Comparison of ENCODE assay signal across 19 cellular contexts in genomic region chr14:45145214-45145613, GRCh38. TPM values are rescaled to one million over a fixed set of nuclear protein-coding genes. Genes with fewer than 3 reads are reported as not detected.
A peak's percentile ranks its signal among the peaks of the same experiment; 100 is the strongest.
DNase-seq lines count a peak whose midpoint lies in the region; ATAC-seq, FAIRE-seq and TF ChIP-seq lines count a peak whose summit lies in the region.
"Had no signal": no experiment of that assay in that cellular context is flagged by ENCODE, and none has a peak within 500 bp of the region (broad histone marks: within the 10 kb centered on the region; RNA-seq: fewer than 3 reads in every experiment).

No MANE protein-coding gene starts in this region.

- DNase-seq in bronchial epithelial cell (ENCODE audit: low read depth) (no peak), NCI-H2196 treated with DMSO at 0.1 percent for 48 hours (lab: John Stamatoyannopoulos, UW; ENCODE audit: unreplicated experiment) (no peak), NCI-H187 treated with DMSO at 0.1 percent for 48 hours (lab: John Stamatoyannopoulos, UW) (no peak), NCI-H2107 treated with DMSO at 0.1 percent for 48 hours (lab: John Stamatoyannopoulos, UW; ENCODE audit: unreplicated experiment) (no peak), KG1 (lab: John Stamatoyannopoulos, UW) (no peak)
- DNase-seq: activated CD4-positive, CD25-positive, alpha-beta regulatory T cell; activated naive CD4-positive, alpha-beta T cell; brain microvascular endothelial cell; dorsolateral prefrontal cortex; GDM1; head of caudate nucleus; mesenchymal stem cell; NCI-H1092; stimulated activated CD4-positive, alpha-beta T cell treated with anti-CD3 and anti-CD28 coated beads, Interleukin-15, amount 100 ng/mL, for 24 hours had no signal

- ATAC-seq in GM18517 (IDR thresholded peaks at IDR 0.05; ENCODE audit: unreplicated experiment) (peak; percentile 59), GM21360 (IDR thresholded peaks at IDR 0.05; ENCODE audit: unreplicated experiment) (peak; percentile 68), HG02870 (IDR thresholded peaks at IDR 0.05; ENCODE audit: unreplicated experiment) (peak; percentile 80)

- no peaks in the 10 kb centered on the region for H3K27me3 ChIP-seq in bronchial epithelial cell (ENCODE audit: control insufficient read depth, insufficient read depth, low read length)
- H3K27me3 ChIP-seq: brain microvascular endothelial cell, dorsolateral prefrontal cortex had no signal

- H3K4me3 ChIP-seq in bronchial epithelial cell (ENCODE audit: low read depth, low read length), result no peak overlapping the region
- H3K4me3 ChIP-seq: dorsolateral prefrontal cortex had no signal

- FAIRE-seq in bronchial epithelial cell (lab: Jason Lieb, UNC), result peak; percentile 40
- FAIRE-seq: D721Med, islet of Langerhans had no signal

- no peak for TF ChIP-seq CTCF in bronchial epithelial cell (IDR thresholded peaks at IDR 0.05; ENCODE audit: insufficient read depth, low read length, severe bottlenecking)

- H3K36me3 ChIP-seq in bronchial epithelial cell (ENCODE audit: control insufficient read depth, insufficient read depth, low read length), result no peaks in the 10 kb centered on the region
- H3K36me3 ChIP-seq: brain microvascular endothelial cell had no signal

RNA-seq across cellular contexts. Expression of gene FANCM, which starts 9.5 kb away (rescaled TPM):
- total RNA-seq in bronchial epithelial cell, result 2.3 and 2.9 TPM in 2 replicates

RNA-seq across cellular contexts. Expression of gene FKBP3, which starts 10.9 kb away (rescaled TPM):
- 14.0 and 27.9 TPM in 2 replicates for total RNA-seq in bronchial epithelial cell
